Comparison of ENCODE assay signal across 8 cellular contexts in the genomic region with DNA sequence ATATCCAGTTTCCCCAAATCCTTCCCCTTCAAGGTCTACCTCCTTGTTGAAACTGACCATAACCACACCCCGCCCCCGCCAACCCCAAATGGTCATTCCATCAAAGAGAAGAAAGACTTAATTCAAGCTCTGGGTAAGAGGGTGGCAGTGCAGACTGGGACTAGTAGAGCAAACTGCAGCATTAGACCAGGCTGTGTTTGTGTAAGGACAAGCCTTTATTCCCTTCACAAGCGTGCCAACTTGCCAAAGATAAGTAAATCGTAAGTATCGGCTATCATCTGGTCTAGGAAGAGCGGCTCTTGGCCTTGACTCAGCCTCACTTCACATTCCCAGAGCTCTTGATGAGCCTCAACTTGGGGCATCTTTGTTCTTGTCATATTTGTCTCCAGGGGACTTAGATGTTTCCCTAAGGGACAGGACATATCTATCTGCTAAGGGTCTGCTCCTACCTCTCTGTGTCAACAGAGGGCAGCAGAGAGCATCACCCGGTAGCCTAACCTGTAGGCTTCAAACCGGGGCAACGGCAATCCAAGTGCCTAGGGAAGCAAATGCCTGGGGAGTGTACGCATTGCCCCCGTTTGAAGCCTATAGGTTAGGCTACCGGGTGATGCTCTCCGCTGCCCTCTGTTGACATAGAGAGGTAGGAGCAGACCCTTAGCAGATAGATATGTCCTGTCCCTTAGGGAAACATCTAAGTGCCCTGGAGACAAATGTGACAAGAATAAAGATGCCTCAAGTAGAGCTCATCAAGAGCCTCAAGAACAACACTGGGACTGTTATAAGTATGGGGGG. TPM values are rescaled to one million over a fixed set of nuclear protein-coding genes. Genes with fewer than 3 reads are reported as not detected.
DNase-seq lines count a peak whose midpoint lies in the region; ATAC-seq and TF ChIP-seq lines count a peak whose summit lies in the region.

No MANE protein-coding gene starts in this region.

- H3K27ac ChIP-seq in body of pancreas: peak overlapping the region; percentile 20 to 45 (median 36)

- no peaks in the 10 kb centered on the region for H3K27me3 ChIP-seq in body of pancreas
- H3K27me3 ChIP-seq in kidney epithelial cell (ENCODE audit: control insufficient read depth, insufficient read depth, low read length): no peaks in the 10 kb centered on the region

- peak; percentile 29 for DNase-seq in AG08396 (ENCODE audit: low spot score)
- peak; percentile 93 to 96 for DNase-seq in NCI-H2081 (lab: John Stamatoyannopoulos, UW)
- peak; percentile 34 for DNase-seq in T-helper 9 cell
- peak; percentile 78 to 88 (median 80) for DNase-seq in body of pancreas
- no peak for DNase-seq in kidney epithelial cell (ENCODE audit: low read depth)
- peak; percentile 64 to 70 for DNase-seq in stimulated activated CD4-positive, alpha-beta T cell treated with anti-CD3 and anti-CD28 coated beads, Interleukin-4, amount 100 ng/mL, for 48 hours (ENCODE audit: low read depth in 2 of 2)

- peaks cover 36% of the 10 kb centered on the region for H3K4me1 ChIP-seq in body of pancreas

- intact Hi-C loops in body of pancreas (cut with DNase I): no loop called here

- H3K4me3 ChIP-seq in body of pancreas (no peak overlapping the region), kidney epithelial cell (ENCODE audit: low read depth, low read length) (no peak overlapping the region)

- H3K9me3 ChIP-seq in body of pancreas: no peaks in the 10 kb centered on the region

- 35 to 49% methylated on average over 8 to 13 of the region's 13 CpGs for WGBS in body of pancreas, 2 donors

- ATAC-seq in GM18870 (IDR thresholded peaks at IDR 0.05; ENCODE audit: unreplicated experiment): peak; percentile 91
- peak; percentile 96 for ATAC-seq in HG03064 (IDR thresholded peaks at IDR 0.05; ENCODE audit: low read depth, unreplicated experiment)
- ATAC-seq in body of pancreas: peak; percentile 90

- TF ChIP-seq POLR2A in body of pancreas (IDR thresholded peaks at IDR 0.05): no peak

- H3K36me3 ChIP-seq in body of pancreas (replicated peaks in 1 of 2; ENCODE audit: insufficient read depth in 1 of 2, low read depth in 2 of 2): no peaks in the 10 kb centered on the region
- no peaks in the 10 kb centered on the region for H3K36me3 ChIP-seq in kidney epithelial cell (ENCODE audit: control insufficient read depth, insufficient read depth, low read length)

- TF ChIP-seq CTCF in body of pancreas (IDR thresholded peaks at IDR 0.05) (peak; percentile 43 to 67 (median 60)), kidney epithelial cell (IDR thresholded peaks at IDR 0.05; ENCODE audit: insufficient read depth, low read length, poor library complexity, severe bottlenecking) (peak; percentile 67)

RNA-seq across cellular contexts. Expression of gene MAP3K13, which starts 8.9 kb away (rescaled TPM):
- 10 to 100 TPM; 20.0 to 27.4 TPM for total RNA-seq in body of pancreas
- total RNA-seq in kidney epithelial cell: 33.5 and 41.3 TPM in 2 replicates
